2 cellular contexts compared by ENCODE assay signal in the genomic region with DNA sequence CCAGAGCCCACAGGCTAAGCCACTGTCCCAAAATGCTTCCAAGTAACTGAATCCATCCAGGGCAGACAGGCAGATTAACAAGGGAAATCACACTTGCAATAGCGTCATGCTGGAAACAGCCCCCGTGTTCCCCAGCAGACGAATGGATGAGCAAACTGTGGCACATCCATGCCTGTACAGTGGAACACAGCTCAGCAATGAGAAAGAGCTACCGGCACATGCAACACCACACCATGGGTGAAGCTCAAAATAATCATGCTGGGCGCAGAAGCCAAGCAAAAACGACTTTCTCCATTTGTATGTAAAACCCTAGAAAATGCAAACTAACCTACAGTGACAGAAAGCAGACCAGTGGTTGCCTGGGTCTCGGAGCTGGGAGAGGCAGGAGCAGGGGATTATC.
TF ChIP-seq lines count a peak whose summit lies in the region.

No MANE protein-coding gene starts in this region.

TF ChIP-seq in GM23338, 12 proteins besides CTCF, POLR2A, EP300 and RAD21 (continued from another document):
- TF ChIP-seq ETS1 (IDR thresholded peaks at IDR 0.05): no peak
TF ChIP-seq in GM23338: peak in this region for 0.

TF ChIP-seq in IMR-90, 13 proteins besides CTCF, POLR2A, EP300 and RAD21 (continued from another document):
- TF ChIP-seq USF2 (IDR thresholded peaks at IDR 0.05; ENCODE audit: low read depth, low read length): no peak
- no peak for TF ChIP-seq RCOR1 (IDR thresholded peaks at IDR 0.05; ENCODE audit: insufficient replicate concordance, low read length)
- no peak for TF ChIP-seq SMC3 (IDR thresholded peaks at IDR 0.05; ENCODE audit: low read depth, low read length)
- no peak for TF ChIP-seq BHLHE40 (IDR thresholded peaks at IDR 0.05; ENCODE audit: low read depth, low read length)
- TF ChIP-seq MAZ (IDR thresholded peaks at IDR 0.05; ENCODE audit: borderline replicate concordance, low read depth, low read length): no peak
- TF ChIP-seq FOS (IDR thresholded peaks at IDR 0.05; ENCODE audit: low read depth, low read length): no peak
- no peak for TF ChIP-seq RFX5 (IDR thresholded peaks at IDR 0.05; ENCODE audit: low read depth, low read length)
- no peak for TF ChIP-seq CEBPB (IDR thresholded peaks at IDR 0.05; ENCODE audit: low read depth, low read length)
- no peak for TF ChIP-seq NFE2L2 (IDR thresholded peaks at IDR 0.05; ENCODE audit: low read depth, low read length)
TF ChIP-seq in IMR-90: peak in this region for 0.
